Comparison of ENCODE assay signal across 8 cellular contexts in genomic region chr6:158972241-158973233, GRCh38. TPM values are rescaled to one million over a fixed set of nuclear protein-coding genes. Genes with fewer than 3 reads are reported as not detected.
DNase-seq lines count a peak whose midpoint lies in the region; ATAC-seq and TF ChIP-seq lines count a peak whose summit lies in the region.

No MANE protein-coding gene starts in this region.

- DNase-seq in DMS79 (lab: John Stamatoyannopoulos, UW): peak; percentile 13
- DNase-seq in RPMI8226: peak; percentile 33
- peak; percentile 65 for DNase-seq in epithelial cell of esophagus (ENCODE audit: low read depth)
- peak; percentile 66 for DNase-seq in myocyte (ENCODE audit: low read depth)
- no peak for DNase-seq in occipital lobe (lab: John Stamatoyannopoulos, UW)

- H3K9ac ChIP-seq in KMS-11: no peak overlapping the region

- no peak overlapping the region; the same call in 1 of the 2 replicates for H2AFZ ChIP-seq in KMS-11 (ENCODE audit: low read depth)

- peaks cover 8% of the 10 kb centered on the region for H3K4me1 ChIP-seq in KMS-11 (ENCODE audit: low read depth, poor library complexity, severe bottlenecking)

- 0 out of 2 replicates have a peak overlapping the region, but pooled peaks have one; percentile 2 for H3K4me2 ChIP-seq in KMS-11

- H3K36me3 ChIP-seq in KMS-11 (ENCODE audit: insufficient read depth): no peaks in the 10 kb centered on the region

- no peaks in the 10 kb centered on the region for H3K79me2 ChIP-seq in KMS-11 (ENCODE audit: insufficient read depth, low read depth)

- H3K4me3 ChIP-seq in KMS-11 (IDR thresholded peaks at IDR 0.05; ENCODE audit: insufficient read depth, low read depth, low read length): no peak overlapping the region
- no peak overlapping the region for H3K4me3 ChIP-seq in epithelial cell of esophagus (ENCODE audit: low read length)

- H3K27me3 ChIP-seq in KMS-11 (ENCODE audit: insufficient read depth, low read depth): no peaks in the 10 kb centered on the region

- no peaks in the 10 kb centered on the region for H4K20me1 ChIP-seq in KMS-11 (ENCODE audit: insufficient read depth)

- no peak for ATAC-seq in HG02981 (IDR thresholded peaks at IDR 0.05; ENCODE audit: unreplicated experiment)
- no peak for ATAC-seq in HG03342 (IDR thresholded peaks at IDR 0.05; ENCODE audit: unreplicated experiment)

- TF ChIP-seq CTCF in KMS-11 (conservative IDR thresholded peaks at IDR 0.05; ENCODE audit: low read depth, low read length) (peak; percentile 76; the same call in 1 of the 2 replicates), epithelial cell of esophagus (IDR thresholded peaks at IDR 0.05; ENCODE audit: insufficient read depth, low read depth, low read length, missing control alignments) (peak; percentile 33)

- no peak overlapping the region for H3K27ac ChIP-seq in KMS-11

RNA-seq across cellular contexts. Expression of gene RSPH3, which starts 27.5 kb away (rescaled TPM):
- 6.6 and 8.8 TPM in 2 replicates for total RNA-seq in myocyte
- polyA plus RNA-seq in myocyte (2012): 6.6 TPM
- 7.5 TPM for total RNA-seq in occipital lobe
